11 cellular contexts compared by ENCODE assay signal in the genomic region with DNA sequence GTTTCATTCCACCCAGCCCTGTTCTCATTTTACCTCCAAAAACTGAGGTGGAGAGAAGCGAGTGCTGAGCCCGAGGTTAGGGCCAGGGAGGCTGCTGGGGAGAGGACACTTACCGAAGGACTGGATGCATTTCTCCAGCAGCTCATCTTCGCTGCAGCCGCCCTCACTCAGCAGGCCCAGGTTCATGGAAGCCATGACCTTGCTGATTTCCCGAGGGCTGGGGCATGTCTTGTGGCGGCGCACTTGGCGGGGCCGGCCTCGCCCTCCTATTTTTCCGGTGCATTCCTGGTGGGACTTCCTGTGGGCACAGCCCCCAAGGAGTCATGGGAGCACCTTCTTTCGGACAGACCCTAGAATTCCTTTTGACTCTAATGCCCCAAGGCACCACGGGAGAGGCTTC. TPM values are rescaled to one million over a fixed set of nuclear protein-coding genes. Genes with fewer than 3 reads are reported as not detected.
"Had no signal": no experiment of that assay in that cellular context is flagged by ENCODE, and none has a peak within 500 bp of the region (broad histone marks: within the 10 kb centered on the region; RNA-seq: fewer than 3 reads in every experiment).

No MANE protein-coding gene starts in this region.

- H3K4me3 ChIP-seq: GM23338, HAP-1 had no signal

- H3K36me3 ChIP-seq: HAP-1 had no signal

- H3K27ac ChIP-seq: KMS-11 had no signal

- H3K4me2 ChIP-seq: GM23338, KMS-11 had no signal

- FAIRE-seq: HTR-8/SVneo had no signal

- H3K9ac ChIP-seq: KMS-11 had no signal

- H3K9me3 ChIP-seq: HAP-1 had no signal

- DNase-seq: HFFc6, IMR-90, Karpas-422, KBM-7 had no signal

- H2AFZ ChIP-seq: GM23338 had no signal

- ATAC-seq: GM23338, HCT116 had no signal

RNA-seq across cellular contexts. Expression of a gene that starts 4.2 kb away (rescaled TPM):
- total RNA-seq: HFFc6, HT-29, IMR-90 had no signal
- polyA plus RNA-seq: IMR-90 had no signal

RNA-seq across cellular contexts. Expression of a gene that starts 11.6 kb away (rescaled TPM):
- total RNA-seq: H4, HFFc6, HT-29, IMR-90 had no signal
- polyA plus RNA-seq: IMR-90 had no signal
